In the genomic region with DNA sequence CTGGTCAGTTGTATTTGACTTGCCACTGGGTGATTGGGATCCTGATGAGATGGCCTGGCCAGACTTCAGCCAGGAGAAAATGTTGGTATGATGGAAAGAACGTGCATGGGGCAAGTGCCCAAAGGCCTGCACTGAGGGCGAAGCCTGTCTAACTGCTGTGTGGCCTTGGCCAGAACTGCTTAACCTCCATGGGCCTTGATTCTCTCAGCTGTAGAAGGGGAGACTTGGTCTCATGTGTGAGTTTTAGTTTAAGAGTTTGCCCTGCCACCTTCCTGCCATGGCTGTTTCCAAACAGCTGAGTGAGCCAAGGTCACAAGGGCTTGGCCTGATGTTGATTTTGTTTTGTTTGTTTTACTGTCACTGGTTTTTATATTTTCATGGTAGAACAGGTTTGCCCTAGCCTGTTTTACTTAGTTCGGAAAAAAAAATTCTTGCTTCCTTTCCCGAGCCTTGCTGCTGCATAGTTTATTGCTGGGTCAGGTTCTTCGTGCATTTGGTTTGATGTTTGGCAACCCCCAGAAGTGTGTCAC, we compare ENCODE assay signal across 16 cellular contexts. TPM values are rescaled to one million over a fixed set of nuclear protein-coding genes. Genes with fewer than 3 reads are reported as not detected.
DNase-seq lines count a peak whose midpoint lies in the region; ATAC-seq and TF ChIP-seq lines count a peak whose summit lies in the region.
"Had no signal": no experiment of that assay in that cellular context is flagged by ENCODE, and none has a peak within 500 bp of the region (broad histone marks: within the 10 kb centered on the region; RNA-seq: fewer than 3 reads in every experiment).

No MANE protein-coding gene starts in this region.

- DNase-seq in HFFc6: no peak
- DNase-seq in chondrocyte (ENCODE audit: low spot score): no peak
- DNase-seq in lower lobe of right lung: no peak
- no peak for DNase-seq in sigmoid colon
- DNase-seq: activated gamma-delta T cell treated with Interleukin-2 at 50 U/mL for 16 hours; aorta; EL; NCI-H1417 treated with DMSO at 0.1 percent for 48 hours; small intestine; stimulated activated naive CD8-positive, alpha-beta T cell treated with anti-CD3 and anti-CD28 coated beads, Interleukin-15, amount 100 ng/mL, for 72 hours had no signal

- TF ChIP-seq EP300 in sigmoid colon (IDR thresholded peaks at IDR 0.05): no peak

- intact Hi-C loops in lower lobe of right lung (cut with DNase I): no loop called here
- intact Hi-C loops in sigmoid colon (cut with DNase I): no loop called here

- H3K27me3 ChIP-seq in lower lobe of right lung (ENCODE audit: low read depth) (no peaks in the 10 kb centered on the region), sigmoid colon (no peaks in the 10 kb centered on the region)
- H3K27me3 ChIP-seq: neutrophil had no signal

- no peak overlapping the region for H3K27ac ChIP-seq in lower lobe of right lung
- peak overlapping the region; percentile 51 to 100 (median 76) for H3K27ac ChIP-seq in sigmoid colon
- H3K27ac ChIP-seq: neutrophil had no signal

- H3K27ac Mint-ChIP-seq in HFFc6 (peak overlapping the region; percentile 55), chondrocyte (ENCODE audit: unreplicated experiment) (peak overlapping the region; percentile 61)

- 19 to 64% methylated on average over 5 of the region's 5 CpGs for WGBS in sigmoid colon, 2 donors

- H3K36me3 Mint-ChIP-seq in HFFc6 (ENCODE audit: low read depth) (peaks cover 31% of the 10 kb centered on the region), chondrocyte (ENCODE audit: low read depth) (peaks cover 53% of the 10 kb centered on the region)

- no peak for TF ChIP-seq CTCF in HFFc6 (IDR thresholded peaks at IDR 0.05)
- no peak for TF ChIP-seq CTCF in chondrocyte (IDR thresholded peaks at IDR 0.05)
- TF ChIP-seq CTCF in lower lobe of right lung (IDR thresholded peaks at IDR 0.05): no peak
- no peak for TF ChIP-seq CTCF in sigmoid colon (IDR thresholded peaks at IDR 0.05)

- peaks cover 74% of the 10 kb centered on the region for H3K36me3 ChIP-seq in lower lobe of right lung
- H3K36me3 ChIP-seq in sigmoid colon: peaks cover 15 to 92% (median 34%) of the 10 kb centered on the region in 4 donors

- peaks cover 36% of the 10 kb centered on the region for H3K4me1 Mint-ChIP-seq in HFFc6 (ENCODE audit: low read depth)
- peaks cover 85% of the 10 kb centered on the region for H3K4me1 Mint-ChIP-seq in chondrocyte (ENCODE audit: low read depth)

- H3K4me3 ChIP-seq in lower lobe of right lung (no peak overlapping the region), sigmoid colon (no peak overlapping the region)

- H3K9me3 Mint-ChIP-seq in HFFc6 (peaks cover 8% of the 10 kb centered on the region; the same call in 1 of the 2 replicates), chondrocyte (ENCODE audit: low read depth) (no peaks in the 10 kb centered on the region)
- H3K9me3 Mint-ChIP-seq: CD14-positive monocyte; stimulated activated naive CD8-positive, alpha-beta T cell treated with anti-CD3 and anti-CD28 coated beads, Interleukin-15, amount 100 ng/mL, for 72 hours had no signal

- H3K4me3 Mint-ChIP-seq in HFFc6: no peak overlapping the region
- H3K4me3 Mint-ChIP-seq in chondrocyte (ENCODE audit: unreplicated experiment): peak overlapping the region; percentile 35
- H3K4me3 Mint-ChIP-seq: CD14-positive monocyte; stimulated activated naive CD8-positive, alpha-beta T cell treated with anti-CD3 and anti-CD28 coated beads, Interleukin-15, amount 100 ng/mL, for 72 hours had no signal

- H3K27me3 Mint-ChIP-seq in HFFc6 (ENCODE audit: insufficient read depth): peaks cover 22% of the 10 kb centered on the region
- no peaks in the 10 kb centered on the region for H3K27me3 Mint-ChIP-seq in chondrocyte (ENCODE audit: low read depth)
- H3K27me3 Mint-ChIP-seq: stimulated activated naive CD8-positive, alpha-beta T cell treated with anti-CD3 and anti-CD28 coated beads, Interleukin-15, amount 100 ng/mL, for 72 hours had no signal

- H3K4me1 ChIP-seq in lower lobe of right lung (peaks cover 44% of the 10 kb centered on the region), sigmoid colon (peaks cover 0 to 99% (median 95%) of the 10 kb centered on the region in 4 donors)

- TF ChIP-seq POLR2A in sigmoid colon (IDR thresholded peaks at IDR 0.05): no peak

- no peaks in the 10 kb centered on the region for H3K9me3 ChIP-seq in lower lobe of right lung
- H3K9me3 ChIP-seq in sigmoid colon: no peaks in the 10 kb centered on the region
- H3K9me3 ChIP-seq: neutrophil had no signal

- ATAC-seq in lower lobe of right lung (peak; percentile 69 to 73), HG03095 (IDR thresholded peaks at IDR 0.05; ENCODE audit: unreplicated experiment) (no peak), GM21360 (IDR thresholded peaks at IDR 0.05; ENCODE audit: unreplicated experiment) (no peak), HG03460 (IDR thresholded peaks at IDR 0.05; ENCODE audit: unreplicated experiment) (no peak), GM21717 (IDR thresholded peaks at IDR 0.05; ENCODE audit: unreplicated experiment) (no peak)
- ATAC-seq: stimulated activated naive CD8-positive, alpha-beta T cell treated with anti-CD3 and anti-CD28 coated beads, Interleukin-15, amount 100 ng/mL, for 72 hours had no signal

RNA-seq across cellular contexts. Expression of gene DSTN, which starts 35.3 kb away (rescaled TPM):
- 100 to 1,000 TPM; 497 to 624 (median 521) TPM for total RNA-seq in HFFc6 (2021; fragmentation: NEBNext Ultra II Directional; extraction: Animal tissue kit (Norgen Biotek cat#: 25700))
- total RNA-seq in chondrocyte (878 to 1,290 TPM (median 1,265 TPM) in 3 replicates), lower lobe of right lung (347 TPM), sigmoid colon (1,000 to 10,000 TPM; 1,872 to 2,237 (median 1,948) TPM)
- 100 to 1,000 TPM; 429 to 672 (median 586) TPM for polyA plus RNA-seq in sigmoid colon

Comparison
In these comparisons a context has a peak if more than half of its experiments do, and no peak if none do; other contexts are left out.
1. ATAC-seq: peak in lower lobe of right lung (2 of 2); none in HG03095 (single experiment), GM21360 (single experiment), HG03460 (single experiment) and GM21717 (single experiment).